In the genomic region with DNA sequence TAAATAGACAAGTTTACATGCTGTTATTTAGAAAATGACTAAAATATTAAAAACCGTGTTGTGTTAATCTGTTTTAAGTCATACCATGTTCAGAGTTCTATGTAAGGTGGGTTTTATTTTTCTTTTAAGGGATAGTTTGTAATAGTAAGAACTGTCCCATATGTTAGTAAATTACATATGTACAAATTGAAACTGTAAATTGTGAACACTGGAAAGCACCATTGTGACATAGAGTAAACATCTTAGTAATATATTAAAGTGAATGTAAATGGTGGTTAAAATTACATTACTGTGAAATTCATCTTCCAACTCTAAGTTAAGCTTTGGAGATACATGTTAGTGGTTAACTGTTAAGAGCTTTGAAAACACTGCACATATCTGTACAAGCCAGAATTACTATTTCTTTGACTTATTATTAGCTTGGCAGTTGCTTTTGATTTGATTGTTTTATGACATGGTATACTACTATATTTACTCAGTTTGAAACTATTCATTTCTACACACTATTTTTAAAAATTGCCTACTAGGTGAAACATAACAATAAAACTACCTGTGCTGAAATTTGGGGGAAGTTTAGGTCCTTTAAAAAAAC, we compare ENCODE assay signal across 1 cellular context.
TF ChIP-seq lines count a peak whose summit lies in the region.

No MANE protein-coding gene starts in this region.

TF ChIP-seq in HepG2, 621 proteins besides CTCF, POLR2A, EP300 and RAD21 (continued from another document):
- TF ChIP-seq, protein P1, sequence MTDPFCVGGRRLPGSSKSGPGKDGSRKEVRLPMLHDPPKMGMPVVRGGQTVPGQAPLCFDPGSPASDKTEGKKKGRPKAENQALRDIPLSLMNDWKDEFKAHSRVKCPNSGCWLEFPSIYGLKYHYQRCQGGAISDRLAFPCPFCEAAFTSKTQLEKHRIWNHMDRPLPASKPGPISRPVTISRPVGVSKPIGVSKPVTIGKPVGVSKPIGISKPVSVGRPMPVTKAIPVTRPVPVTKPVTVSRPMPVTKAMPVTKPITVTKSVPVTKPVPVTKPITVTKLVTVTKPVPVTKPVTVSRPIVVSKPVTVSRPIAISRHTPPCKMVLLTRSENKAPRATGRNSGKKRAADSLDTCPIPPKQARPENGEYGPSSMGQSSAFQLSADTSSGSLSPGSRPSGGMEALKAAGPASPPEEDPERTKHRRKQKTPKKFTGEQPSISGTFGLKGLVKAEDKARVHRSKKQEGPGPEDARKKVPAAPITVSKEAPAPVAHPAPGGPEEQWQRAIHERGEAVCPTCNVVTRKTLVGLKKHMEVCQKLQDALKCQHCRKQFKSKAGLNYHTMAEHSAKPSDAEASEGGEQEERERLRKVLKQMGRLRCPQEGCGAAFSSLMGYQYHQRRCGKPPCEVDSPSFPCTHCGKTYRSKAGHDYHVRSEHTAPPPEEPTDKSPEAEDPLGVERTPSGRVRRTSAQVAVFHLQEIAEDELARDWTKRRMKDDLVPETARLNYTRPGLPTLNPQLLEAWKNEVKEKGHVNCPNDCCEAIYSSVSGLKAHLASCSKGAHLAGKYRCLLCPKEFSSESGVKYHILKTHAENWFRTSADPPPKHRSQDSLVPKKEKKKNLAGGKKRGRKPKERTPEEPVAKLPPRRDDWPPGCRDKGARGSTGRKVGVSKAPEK (CRISPR knock-in tag; IDR thresholded peaks at IDR 0.05; ENCODE audit: borderline replicate concordance) = no peak
